11 cellular contexts compared by ENCODE assay signal in genomic region chr1:168483531-168483930, GRCh38.
DNase-seq lines count a peak whose midpoint lies in the region; ATAC-seq, FAIRE-seq and TF ChIP-seq lines count a peak whose summit lies in the region.
"Had no signal": no experiment of that assay in that cellular context is flagged by ENCODE, and none has a peak within 500 bp of the region (broad histone marks: within the 10 kb centered on the region; RNA-seq: fewer than 3 reads in every experiment).

No MANE protein-coding gene starts in this region.

- no peaks in the 10 kb centered on the region for H3K79me2 ChIP-seq in PC-3 (ENCODE audit: low read length)

- peaks cover 79 to 92% (median 85%) of the 10 kb centered on the region in 3 donors for H3K4me1 Mint-ChIP-seq in CD8-positive, alpha-beta memory T cell

- TF ChIP-seq CTCF in PC-3 (conservative IDR thresholded peaks at IDR 0.05; ENCODE audit: low read depth, low read length) (no peak), esophagus muscularis mucosa (IDR thresholded peaks at IDR 0.05) (no peak), pancreas (IDR thresholded peaks at IDR 0.05) (no peak)

- peaks cover 0 to 8% (median 4%) of the 10 kb centered on the region in 5 donors for H3K9me3 Mint-ChIP-seq in CD8-positive, alpha-beta memory T cell

- no peak for FAIRE-seq in pancreas (lab: Jason Lieb, UNC)

- peaks cover 0 to 1% of the 10 kb centered on the region in 2 donors for H3K27me3 Mint-ChIP-seq in CD8-positive, alpha-beta memory T cell

- POLR2A ChIA-PET in CD8-positive, alpha-beta memory T cell (lab: Charles Lee): no interaction called here
- POLR2A ChIA-PET in PC-3 (lab: Charles Lee; ENCODE audit: unreplicated experiment): no interaction called here

- H3K27me3 ChIP-seq in CD8-positive, alpha-beta memory T cell (ENCODE audit: insufficient read depth, low read length, poor library complexity, severe bottlenecking): no peaks in the 10 kb centered on the region
- no peaks in the 10 kb centered on the region for H3K27me3 ChIP-seq in PC-3 (ENCODE audit: low read length)
- no peaks in the 10 kb centered on the region for H3K27me3 ChIP-seq in esophagus muscularis mucosa
- no peaks in the 10 kb centered on the region for H3K27me3 ChIP-seq in pancreas
- H3K27me3 ChIP-seq: MG63 had no signal

- no peak for DNase-seq in CD8-positive, alpha-beta memory T cell
- peak; percentile 23 for DNase-seq in PC-3
- DNase-seq in esophagus muscularis mucosa (ENCODE audit: extremely low spot score): no peak
- DNase-seq in pancreas: no peak
- no peak for DNase-seq in KBM-7
- no peak for DNase-seq in activated CD4-positive, alpha-beta T cell treated with anti-CD3 and anti-CD28 coated beads, Interleukin-2, amount 50 U/mL, for 48 hours
- no peak for DNase-seq in erythroblast (lab: John Stamatoyannopoulos, UW)
- DNase-seq: DMS79; MG63; NK-92 treated with Interleukin-12 subunit alpha and Interleukin-12 subunit beta, amount 100 ng/mL, for 24 hours had no signal

- BruUV-seq in PC-3 (replicated peaks; lab: Mats Ljungman, UMichigan): no TSS peak

- no peak overlapping the region for H3K4me3 ChIP-seq in CD8-positive, alpha-beta memory T cell (ENCODE audit: low read length)
- H3K4me3 ChIP-seq in PC-3 (ENCODE audit: low read length): no peak overlapping the region
- no peak overlapping the region for H3K4me3 ChIP-seq in esophagus muscularis mucosa
- H3K4me3 ChIP-seq in pancreas: no peak overlapping the region
- H3K4me3 ChIP-seq: MG63 had no signal

- H3K27ac Mint-ChIP-seq in CD8-positive, alpha-beta memory T cell: peak overlapping the region in 6 of 8 donors; percentile 38 to 78 (median 64)

- no peaks in the 10 kb centered on the region for H4K20me1 ChIP-seq in PC-3 (ENCODE audit: low read length)

- H3K9me2 ChIP-seq in PC-3 (replicated peaks; ENCODE audit: low read length): no peaks in the 10 kb centered on the region

- CTCF ChIA-PET in CD8-positive, alpha-beta memory T cell (lab: Charles Lee): interaction anchor here (1.1 kb wide), 1 partner anchor 52 kb away, joined by 3 read pairs; no protein-coding TSS in a partner anchor
- CTCF ChIA-PET in PC-3 (lab: Charles Lee): no interaction called here

- no peaks in the 10 kb centered on the region for H3K9me3 ChIP-seq in CD8-positive, alpha-beta memory T cell (ENCODE audit: low read length)
- H3K9me3 ChIP-seq in PC-3 (ENCODE audit: low read length): no peaks in the 10 kb centered on the region
- H3K9me3 ChIP-seq in esophagus muscularis mucosa: no peaks in the 10 kb centered on the region
- no peaks in the 10 kb centered on the region for H3K9me3 ChIP-seq in pancreas
- H3K9me3 ChIP-seq: MG63 had no signal

- TF ChIP-seq EP300 in esophagus muscularis mucosa (IDR thresholded peaks at IDR 0.05): no peak

- no peak for TF ChIP-seq POLR2A in esophagus muscularis mucosa (IDR thresholded peaks at IDR 0.05; ENCODE audit: low read depth)
- no peak for TF ChIP-seq POLR2A in erythroblast (IDR thresholded peaks at IDR 0.05; ENCODE audit: low read length)

- 22% methylated on average over 1 of the region's 1 CpG for WGBS in esophagus muscularis mucosa
- WGBS in pancreas, 2 donors: 6 to 13% methylated on average over 1 of the region's 1 CpG

- H3K36me3 Mint-ChIP-seq in CD8-positive, alpha-beta memory T cell: peaks cover 0 to 10% (median 2%) of the 10 kb centered on the region in 3 donors

- in situ Hi-C loops in KBM-7 (cut with MboI; ENCODE audit: low pct_unique_long_range_greater_than_20kb, low sequenced_read_pairs): no loop called here

- peak overlapping the region in 4 of 7 donors; percentile 2 to 30 (median 14) for H3K4me3 Mint-ChIP-seq in CD8-positive, alpha-beta memory T cell

- H2AFZ ChIP-seq in PC-3 (ENCODE audit: low read length): no peak overlapping the region

- H3K4me2 ChIP-seq in PC-3 (ENCODE audit: low read length): no peak overlapping the region

- no peaks in the 10 kb centered on the region for H3K36me3 ChIP-seq in CD8-positive, alpha-beta memory T cell (ENCODE audit: insufficient read depth, low read length)
- H3K36me3 ChIP-seq in PC-3 (ENCODE audit: low read depth, low read length) (no peaks in the 10 kb centered on the region), esophagus muscularis mucosa (no peaks in the 10 kb centered on the region), pancreas (no peaks in the 10 kb centered on the region)
- H3K36me3 ChIP-seq: MG63 had no signal

- H3K9ac ChIP-seq in PC-3 (ENCODE audit: low read length): no peak overlapping the region

- intact Hi-C loops in PC-3 (cut with micrococcal nuclease): no loop called here
- intact Hi-C loops in esophagus muscularis mucosa (cut with DNase I): no loop called here
- intact Hi-C loops in pancreas (cut with DNase I): no loop called here

- H3F3A ChIP-seq in PC-3 (ENCODE audit: low read length, unreplicated experiment): no peaks in the 10 kb centered on the region

- H3K4me1 ChIP-seq in CD8-positive, alpha-beta memory T cell (ENCODE audit: insufficient read depth, low read length): peaks cover 19% of the 10 kb centered on the region
- no peaks in the 10 kb centered on the region for H3K4me1 ChIP-seq in PC-3 (ENCODE audit: insufficient read depth, low read length)
- H3K4me1 ChIP-seq in esophagus muscularis mucosa: peaks cover 7 to 74% (median 69%) of the 10 kb centered on the region in 4 donors
- H3K4me1 ChIP-seq in pancreas: peaks cover 7 to 23% (median 18%) of the 10 kb centered on the region in 3 donors

- ATAC-seq in PC-3 (no peak), pancreas (peak; percentile 70 to 86 (median 80)), GM21619 (IDR thresholded peaks at IDR 0.05; ENCODE audit: unreplicated experiment) (no peak)

- no peak overlapping the region for H3K27ac ChIP-seq in CD8-positive, alpha-beta memory T cell (ENCODE audit: low read depth, low read length)
- H3K27ac ChIP-seq in PC-3 (ENCODE audit: low read length) (no peak overlapping the region), esophagus muscularis mucosa (replicated peaks in 1 of 4) (peak overlapping the region; percentile 66 to 81 (median 75)), pancreas (peak overlapping the region in 3 of 4 donors; percentile 36 to 58 (median 57))

Comparison
In these comparisons a context has a peak if more than half of its experiments do, and no peak if none do; other contexts are left out.
1. H3K27ac ChIP-seq: peak in esophagus muscularis mucosa (4 of 4) and pancreas (3 of 4); none in CD8-positive, alpha-beta memory T cell (single experiment) and PC-3 (single experiment).
2. ATAC-seq: peak in pancreas (4 of 4); none in PC-3 (single experiment) and GM21619 (single experiment).